ENCODE assay signal across 1 cellular context in genomic region chr10:48509061-48509772, GRCh38.
TF ChIP-seq lines count a peak whose summit lies in the region.

No MANE protein-coding gene starts in this region.

TF ChIP-seq in H1, 55 proteins besides CTCF, POLR2A, EP300 and RAD21 (continued from another document):
- no peak for TF ChIP-seq MAFK (IDR thresholded peaks at IDR 0.05; ENCODE audit: low read depth, low read length)
- TF ChIP-seq, protein P1, sequence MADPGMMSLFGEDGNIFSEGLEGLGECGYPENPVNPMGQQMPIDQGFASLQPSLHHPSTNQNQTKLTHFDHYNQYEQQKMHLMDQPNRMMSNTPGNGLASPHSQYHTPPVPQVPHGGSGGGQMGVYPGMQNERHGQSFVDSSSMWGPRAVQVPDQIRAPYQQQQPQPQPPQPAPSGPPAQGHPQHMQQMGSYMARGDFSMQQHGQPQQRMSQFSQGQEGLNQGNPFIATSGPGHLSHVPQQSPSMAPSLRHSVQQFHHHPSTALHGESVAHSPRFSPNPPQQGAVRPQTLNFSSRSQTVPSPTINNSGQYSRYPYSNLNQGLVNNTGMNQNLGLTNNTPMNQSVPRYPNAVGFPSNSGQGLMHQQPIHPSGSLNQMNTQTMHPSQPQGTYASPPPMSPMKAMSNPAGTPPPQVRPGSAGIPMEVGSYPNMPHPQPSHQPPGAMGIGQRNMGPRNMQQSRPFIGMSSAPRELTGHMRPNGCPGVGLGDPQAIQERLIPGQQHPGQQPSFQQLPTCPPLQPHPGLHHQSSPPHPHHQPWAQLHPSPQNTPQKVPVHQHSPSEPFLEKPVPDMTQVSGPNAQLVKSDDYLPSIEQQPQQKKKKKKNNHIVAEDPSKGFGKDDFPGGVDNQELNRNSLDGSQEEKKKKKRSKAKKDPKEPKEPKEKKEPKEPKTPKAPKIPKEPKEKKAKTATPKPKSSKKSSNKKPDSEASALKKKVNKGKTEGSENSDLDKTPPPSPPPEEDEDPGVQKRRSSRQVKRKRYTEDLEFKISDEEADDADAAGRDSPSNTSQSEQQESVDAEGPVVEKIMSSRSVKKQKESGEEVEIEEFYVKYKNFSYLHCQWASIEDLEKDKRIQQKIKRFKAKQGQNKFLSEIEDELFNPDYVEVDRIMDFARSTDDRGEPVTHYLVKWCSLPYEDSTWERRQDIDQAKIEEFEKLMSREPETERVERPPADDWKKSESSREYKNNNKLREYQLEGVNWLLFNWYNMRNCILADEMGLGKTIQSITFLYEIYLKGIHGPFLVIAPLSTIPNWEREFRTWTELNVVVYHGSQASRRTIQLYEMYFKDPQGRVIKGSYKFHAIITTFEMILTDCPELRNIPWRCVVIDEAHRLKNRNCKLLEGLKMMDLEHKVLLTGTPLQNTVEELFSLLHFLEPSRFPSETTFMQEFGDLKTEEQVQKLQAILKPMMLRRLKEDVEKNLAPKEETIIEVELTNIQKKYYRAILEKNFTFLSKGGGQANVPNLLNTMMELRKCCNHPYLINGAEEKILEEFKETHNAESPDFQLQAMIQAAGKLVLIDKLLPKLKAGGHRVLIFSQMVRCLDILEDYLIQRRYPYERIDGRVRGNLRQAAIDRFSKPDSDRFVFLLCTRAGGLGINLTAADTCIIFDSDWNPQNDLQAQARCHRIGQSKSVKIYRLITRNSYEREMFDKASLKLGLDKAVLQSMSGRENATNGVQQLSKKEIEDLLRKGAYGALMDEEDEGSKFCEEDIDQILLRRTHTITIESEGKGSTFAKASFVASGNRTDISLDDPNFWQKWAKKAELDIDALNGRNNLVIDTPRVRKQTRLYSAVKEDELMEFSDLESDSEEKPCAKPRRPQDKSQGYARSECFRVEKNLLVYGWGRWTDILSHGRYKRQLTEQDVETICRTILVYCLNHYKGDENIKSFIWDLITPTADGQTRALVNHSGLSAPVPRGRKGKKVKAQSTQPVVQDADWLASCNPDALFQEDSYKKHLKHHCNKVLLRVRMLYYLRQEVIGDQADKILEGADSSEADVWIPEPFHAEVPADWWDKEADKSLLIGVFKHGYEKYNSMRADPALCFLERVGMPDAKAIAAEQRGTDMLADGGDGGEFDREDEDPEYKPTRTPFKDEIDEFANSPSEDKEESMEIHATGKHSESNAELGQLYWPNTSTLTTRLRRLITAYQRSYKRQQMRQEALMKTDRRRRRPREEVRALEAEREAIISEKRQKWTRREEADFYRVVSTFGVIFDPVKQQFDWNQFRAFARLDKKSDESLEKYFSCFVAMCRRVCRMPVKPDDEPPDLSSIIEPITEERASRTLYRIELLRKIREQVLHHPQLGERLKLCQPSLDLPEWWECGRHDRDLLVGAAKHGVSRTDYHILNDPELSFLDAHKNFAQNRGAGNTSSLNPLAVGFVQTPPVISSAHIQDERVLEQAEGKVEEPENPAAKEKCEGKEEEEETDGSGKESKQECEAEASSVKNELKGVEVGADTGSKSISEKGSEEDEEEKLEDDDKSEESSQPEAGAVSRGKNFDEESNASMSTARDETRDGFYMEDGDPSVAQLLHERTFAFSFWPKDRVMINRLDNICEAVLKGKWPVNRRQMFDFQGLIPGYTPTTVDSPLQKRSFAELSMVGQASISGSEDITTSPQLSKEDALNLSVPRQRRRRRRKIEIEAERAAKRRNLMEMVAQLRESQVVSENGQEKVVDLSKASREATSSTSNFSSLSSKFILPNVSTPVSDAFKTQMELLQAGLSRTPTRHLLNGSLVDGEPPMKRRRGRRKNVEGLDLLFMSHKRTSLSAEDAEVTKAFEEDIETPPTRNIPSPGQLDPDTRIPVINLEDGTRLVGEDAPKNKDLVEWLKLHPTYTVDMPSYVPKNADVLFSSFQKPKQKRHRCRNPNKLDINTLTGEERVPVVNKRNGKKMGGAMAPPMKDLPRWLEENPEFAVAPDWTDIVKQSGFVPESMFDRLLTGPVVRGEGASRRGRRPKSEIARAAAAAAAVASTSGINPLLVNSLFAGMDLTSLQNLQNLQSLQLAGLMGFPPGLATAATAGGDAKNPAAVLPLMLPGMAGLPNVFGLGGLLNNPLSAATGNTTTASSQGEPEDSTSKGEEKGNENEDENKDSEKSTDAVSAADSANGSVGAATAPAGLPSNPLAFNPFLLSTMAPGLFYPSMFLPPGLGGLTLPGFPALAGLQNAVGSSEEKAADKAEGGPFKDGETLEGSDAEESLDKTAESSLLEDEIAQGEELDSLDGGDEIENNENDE (IDR thresholded peaks at IDR 0.05; ENCODE audit: insufficient replicate concordance, low read length): no peak
- no peak for TF ChIP-seq BACH1 (IDR thresholded peaks at IDR 0.05; ENCODE audit: low read length)
- TF ChIP-seq E2F6 (IDR thresholded peaks at IDR 0.05): no peak
- TF ChIP-seq TAF7 (optimal IDR thresholded peaks at IDR 0.05; ENCODE audit: borderline replicate concordance, low read depth, low read length): no peak
- no peak for TF ChIP-seq SP1 (IDR thresholded peaks at IDR 0.05; ENCODE audit: low read depth, low read length)
